In genomic region chr6:41503841-41504525, GRCh38 we compare ENCODE assay signal across 8 cellular contexts. TPM values are rescaled to one million over a fixed set of nuclear protein-coding genes. Genes with fewer than 3 reads are reported as not detected.
DNase-seq lines count a peak whose midpoint lies in the region; TF ChIP-seq lines count a peak whose summit lies in the region.

No MANE protein-coding gene starts in this region.

- H3K9me3 ChIP-seq in HUES64 (ENCODE audit: insufficient read depth, low read depth, low read length) = no peaks in the 10 kb centered on the region
- H3K9me3 ChIP-seq in mesodermal cell (ENCODE audit: control insufficient read depth, low read length) = no peaks in the 10 kb centered on the region
- H3K9me3 ChIP-seq in vagina = no peaks in the 10 kb centered on the region

- DNase-seq in GM03348 (ENCODE audit: low spot score) (peak; percentile 55), coronary artery (ENCODE audit: low spot score) (no peak), vagina (ENCODE audit: extremely low spot score in 2 of 2) (no peak), NCI-H510A (lab: John Stamatoyannopoulos, UW) (no peak), T-helper 9 cell (no peak), cerebellum (ENCODE audit: low spot score) (no peak)

- peak overlapping the region; percentile 39 for H3K9ac ChIP-seq in HUES64 (ENCODE audit: low read depth, low read length)

- H3K36me3 ChIP-seq in HUES64 (ENCODE audit: insufficient read depth, low read length) = no peaks in the 10 kb centered on the region
- H3K36me3 ChIP-seq in mesodermal cell (ENCODE audit: control insufficient read depth, insufficient read depth, low read length) = no peaks in the 10 kb centered on the region
- no peaks in the 10 kb centered on the region for H3K36me3 ChIP-seq in vagina

- under 1% methylated on average over 55 of the region's 55 CpGs for WGBS in HUES64
- 1 to 2% methylated on average over 39 to 46 of the region's 55 CpGs for WGBS in mesodermal cell (ENCODE audit: insufficient coverage in 2 of 2), 2 experiments

- H3K4me3 ChIP-seq in HUES64 (ENCODE audit: low read length) (peak overlapping the region; percentile 45), coronary artery (peak overlapping the region; percentile 72), mesodermal cell (ENCODE audit: extremely low read depth, insufficient read depth, low read length, poor library complexity, severe bottlenecking) (peak overlapping the region; percentile 23), vagina (peak overlapping the region; percentile 36 to 45)

- H3K27me3 ChIP-seq in HUES64 (ENCODE audit: insufficient read depth, low read length) (peaks cover 84% of the 10 kb centered on the region), vagina (no peaks in the 10 kb centered on the region)

- TF ChIP-seq POLR2A in vagina (IDR thresholded peaks at IDR 0.05) = no peak

- TF ChIP-seq CTCF in coronary artery (IDR thresholded peaks at IDR 0.05) = no peak
- TF ChIP-seq CTCF in vagina (IDR thresholded peaks at IDR 0.05) = no peak

- H3K4me1 ChIP-seq in HUES64 (ENCODE audit: insufficient read depth, low read length) (peaks cover 17% of the 10 kb centered on the region), mesodermal cell (ENCODE audit: control insufficient read depth, insufficient read depth, low read length, poor library complexity, severe bottlenecking) (peaks cover 18% of the 10 kb centered on the region), vagina (peaks cover 30% of the 10 kb centered on the region)

- intact Hi-C loops in vagina (cut with DNase I) = loop anchor here (5.0 to 10.0 kb wide), 2 partner anchors 52 to 79 kb away; no protein-coding TSS in a partner anchor

- H3K27ac ChIP-seq in HUES64 (ENCODE audit: low read depth, low read length) (0 out of 2 replicates have a peak overlapping the region, but pooled peaks have one; percentile 7), coronary artery (peak overlapping the region; percentile 91 to 93), mesodermal cell (ENCODE audit: low read depth, low read length, severe bottlenecking) (peak overlapping the region; percentile 62), vagina (peak overlapping the region; percentile 62)

RNA-seq across cellular contexts. Expression of gene FOXP4, which starts 42.2 kb away (rescaled TPM):
- 17.5 TPM for polyA plus RNA-seq in HUES64 (2013, experiment 1 of 2)
- polyA plus RNA-seq in HUES64 (2013, experiment 2 of 2) = 21.1 TPM
- 26.7 TPM for polyA plus RNA-seq in mesodermal cell (2013, experiment 1 of 2)
- 25.3 TPM for polyA plus RNA-seq in mesodermal cell (2013, experiment 2 of 2)
- total RNA-seq in vagina (7.4 TPM), cerebellum (9.2 TPM)

Comparison
In these comparisons a context has a peak if more than half of its experiments do, and no peak if none do; other contexts are left out.
1. H3K27ac ChIP-seq: peak in every context shown above with its lines; median percentile 92 in coronary artery; 62 in mesodermal cell; 62 in vagina; 7 in HUES64.